ENCODE assay signal across 1 cellular context in genomic region chr19:926595-927043, GRCh38.
TF ChIP-seq lines count a peak whose summit lies in the region.

No MANE protein-coding gene starts in this region.

TF ChIP-seq in GM12878, 131 proteins besides CTCF, POLR2A, EP300 and RAD21:
- TF ChIP-seq ESRRA (IDR thresholded peaks at IDR 0.05; ENCODE audit: low read length) (no peak), SP1 (IDR thresholded peaks at IDR 0.05; ENCODE audit: low read depth, low read length) (peak; percentile 33), MYB (IDR thresholded peaks at IDR 0.05; ENCODE audit: borderline replicate concordance, low read depth, low read length) (no peak), CREM (IDR thresholded peaks at IDR 0.05; ENCODE audit: low read depth) (no peak), TBL1XR1 (IDR thresholded peaks at IDR 0.05; ENCODE audit: low read depth, low read length) (no peak), SMARCA5 (IDR thresholded peaks at IDR 0.05) (no peak), HDAC6 (IDR thresholded peaks at IDR 0.05; ENCODE audit: unreplicated experiment) (no peak), IKZF2 (IDR thresholded peaks at IDR 0.05) (0 out of 4 replicates have a peak, but pooled peaks of 1 of the 2 experiments have one; percentile 14), STAT1 (conservative IDR thresholded peaks at IDR 0.05) (no peak), RUNX3 (IDR thresholded peaks at IDR 0.05; ENCODE audit: low read length) (no peak), BCL11A (IDR thresholded peaks at IDR 0.05; ENCODE audit: low read depth, low read length) (no peak), TAF1 (IDR thresholded peaks at IDR 0.05; ENCODE audit: borderline replicate concordance, low read depth, low read length) (0 out of 2 replicates have a peak, but pooled peaks have one; percentile 36), TCF3 (IDR thresholded peaks at IDR 0.05; ENCODE audit: borderline replicate concordance, insufficient read depth, low read depth, low read length) (no peak), RELB (IDR thresholded peaks at IDR 0.05; ENCODE audit: low read depth) (no peak), POU2F2 (IDR thresholded peaks at IDR 0.05; ENCODE audit: borderline replicate concordance, low read depth, low read length) (peak; percentile 93), YY1 (IDR thresholded peaks at IDR 0.05; ENCODE audit: low read depth, low read length) (0 out of 2 replicates have a peak, but pooled peaks have one; percentile 33), ASH2L (IDR thresholded peaks at IDR 0.05; ENCODE audit: borderline replicate concordance, low read depth) (no peak), BACH1 (IDR thresholded peaks at IDR 0.05; ENCODE audit: borderline replicate concordance) (no peak; the same call in 1 of the 2 replicates), SIN3A (IDR thresholded peaks at IDR 0.05; ENCODE audit: low read depth, low read length) (peak; percentile 36; the same call in 1 of the 2 replicates)
- TF ChIP-seq, protein P1, sequence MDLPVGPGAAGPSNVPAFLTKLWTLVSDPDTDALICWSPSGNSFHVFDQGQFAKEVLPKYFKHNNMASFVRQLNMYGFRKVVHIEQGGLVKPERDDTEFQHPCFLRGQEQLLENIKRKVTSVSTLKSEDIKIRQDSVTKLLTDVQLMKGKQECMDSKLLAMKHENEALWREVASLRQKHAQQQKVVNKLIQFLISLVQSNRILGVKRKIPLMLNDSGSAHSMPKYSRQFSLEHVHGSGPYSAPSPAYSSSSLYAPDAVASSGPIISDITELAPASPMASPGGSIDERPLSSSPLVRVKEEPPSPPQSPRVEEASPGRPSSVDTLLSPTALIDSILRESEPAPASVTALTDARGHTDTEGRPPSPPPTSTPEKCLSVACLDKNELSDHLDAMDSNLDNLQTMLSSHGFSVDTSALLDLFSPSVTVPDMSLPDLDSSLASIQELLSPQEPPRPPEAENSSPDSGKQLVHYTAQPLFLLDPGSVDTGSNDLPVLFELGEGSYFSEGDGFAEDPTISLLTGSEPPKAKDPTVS (IDR thresholded peaks at IDR 0.05; ENCODE audit: low read depth, low read length): no peak
- TF ChIP-seq, protein P2, sequence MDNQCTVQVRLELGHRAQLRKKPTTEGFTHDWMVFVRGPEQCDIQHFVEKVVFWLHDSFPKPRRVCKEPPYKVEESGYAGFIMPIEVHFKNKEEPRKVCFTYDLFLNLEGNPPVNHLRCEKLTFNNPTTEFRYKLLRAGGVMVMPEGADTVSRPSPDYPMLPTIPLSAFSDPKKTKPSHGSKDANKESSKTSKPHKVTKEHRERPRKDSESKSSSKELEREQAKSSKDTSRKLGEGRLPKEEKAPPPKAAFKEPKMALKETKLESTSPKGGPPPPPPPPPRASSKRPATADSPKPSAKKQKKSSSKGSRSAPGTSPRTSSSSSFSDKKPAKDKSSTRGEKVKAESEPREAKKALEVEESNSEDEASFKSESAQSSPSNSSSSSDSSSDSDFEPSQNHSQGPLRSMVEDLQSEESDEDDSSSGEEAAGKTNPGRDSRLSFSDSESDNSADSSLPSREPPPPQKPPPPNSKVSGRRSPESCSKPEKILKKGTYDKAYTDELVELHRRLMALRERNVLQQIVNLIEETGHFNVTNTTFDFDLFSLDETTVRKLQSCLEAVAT (IDR thresholded peaks at IDR 0.05): 0 out of 2 replicates have a peak, but pooled peaks have one; percentile 3
- TF ChIP-seq, protein P3, sequence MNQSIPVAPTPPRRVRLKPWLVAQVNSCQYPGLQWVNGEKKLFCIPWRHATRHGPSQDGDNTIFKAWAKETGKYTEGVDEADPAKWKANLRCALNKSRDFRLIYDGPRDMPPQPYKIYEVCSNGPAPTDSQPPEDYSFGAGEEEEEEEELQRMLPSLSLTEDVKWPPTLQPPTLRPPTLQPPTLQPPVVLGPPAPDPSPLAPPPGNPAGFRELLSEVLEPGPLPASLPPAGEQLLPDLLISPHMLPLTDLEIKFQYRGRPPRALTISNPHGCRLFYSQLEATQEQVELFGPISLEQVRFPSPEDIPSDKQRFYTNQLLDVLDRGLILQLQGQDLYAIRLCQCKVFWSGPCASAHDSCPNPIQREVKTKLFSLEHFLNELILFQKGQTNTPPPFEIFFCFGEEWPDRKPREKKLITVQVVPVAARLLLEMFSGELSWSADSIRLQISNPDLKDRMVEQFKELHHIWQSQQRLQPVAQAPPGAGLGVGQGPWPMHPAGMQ (IDR thresholded peaks at IDR 0.05; ENCODE audit: borderline replicate concordance): no peak
TF ChIP-seq in GM12878: peak in this region for 7.
